8 cellular contexts compared by ENCODE assay signal in genomic region chr4:162497564-162498167, GRCh38.
DNase-seq lines count a peak whose midpoint lies in the region; ATAC-seq, FAIRE-seq and TF ChIP-seq lines count a peak whose summit lies in the region.

No MANE protein-coding gene starts in this region.

- peak; percentile 68 for DNase-seq in Ammon's horn (ENCODE audit: low spot score)
- no peak for DNase-seq in GM12892 (ENCODE audit: insufficient read length)
- DNase-seq in NCI-H1092 (lab: John Stamatoyannopoulos, UW), result peak; percentile 0
- DNase-seq in astrocyte of the cerebellum (ENCODE audit: low read depth), result peak; percentile 23
- peak; percentile 67 for DNase-seq in hepatocyte (ENCODE audit: low spot score)
- DNase-seq in suprapubic skin (ENCODE audit: low spot score in 2 of 2), result no peak
- DNase-seq in ureter (ENCODE audit: low spot score), result no peak

- H3K9me2 ChIP-seq in hepatocyte (replicated peaks; ENCODE audit: insufficient read depth), result no peaks in the 10 kb centered on the region

- no peak for TF ChIP-seq EP300 in suprapubic skin (IDR thresholded peaks at IDR 0.05)

- no peaks in the 10 kb centered on the region for H3K27me3 ChIP-seq in hepatocyte
- no peaks in the 10 kb centered on the region for H3K27me3 ChIP-seq in suprapubic skin

- H3K4me1 ChIP-seq in hepatocyte (ENCODE audit: insufficient read depth), result no peaks in the 10 kb centered on the region
- H3K4me1 ChIP-seq in suprapubic skin, result no peaks in the 10 kb centered on the region

- no peak overlapping the region for H3K4me3 ChIP-seq in astrocyte of the cerebellum (ENCODE audit: low read depth, low read length)
- H3K4me3 ChIP-seq in hepatocyte, result no peak overlapping the region
- H3K4me3 ChIP-seq in suprapubic skin, result no peak overlapping the region

- in situ Hi-C loops in astrocyte of the cerebellum (cut with HindIII; ENCODE audit: low sequenced_read_pairs), result loop anchor here (25.0 kb wide), 2 partner anchors 840 to 1040 kb away; partner anchors contain the start of genes NPY1R and NPY5R

- 8% methylated on average over 5 of the region's 5 CpGs for WGBS in hepatocyte (ENCODE audit: low lambda C conversion rate, missing lambda C conversion rate)
- WGBS in suprapubic skin, result 4% methylated on average over 5 of the region's 5 CpGs

- H3K9me3 ChIP-seq in hepatocyte (ENCODE audit: low read depth) (no peaks in the 10 kb centered on the region), suprapubic skin (no peaks in the 10 kb centered on the region)

- H3K27ac ChIP-seq in hepatocyte, result no peak overlapping the region
- no peak overlapping the region for H3K27ac ChIP-seq in suprapubic skin

- FAIRE-seq in GM12892 (lab: Jason Lieb, UNC), result peak; percentile 67

- TF ChIP-seq POLR2A in GM12892 (IDR thresholded peaks at IDR 0.05; ENCODE audit: low read depth, low read length) (no peak), suprapubic skin (IDR thresholded peaks at IDR 0.05) (no peak)

- H3K4me2 ChIP-seq in hepatocyte, result peak overlapping the region; percentile 61

- no peak overlapping the region for H2AFZ ChIP-seq in hepatocyte

- H4K20me1 ChIP-seq in hepatocyte (ENCODE audit: insufficient read depth, poor library complexity, severe bottlenecking), result no peaks in the 10 kb centered on the region

- H3K36me3 ChIP-seq in hepatocyte (replicated peaks; ENCODE audit: insufficient read depth, low read depth) (no peaks in the 10 kb centered on the region), suprapubic skin (no peaks in the 10 kb centered on the region)

- TF ChIP-seq CTCF in astrocyte of the cerebellum (IDR thresholded peaks at IDR 0.05; ENCODE audit: low read depth, low read length, missing control alignments) (peak; percentile 64), hepatocyte (IDR thresholded peaks at IDR 0.05; ENCODE audit: poor library complexity) (peak; percentile 78), suprapubic skin (IDR thresholded peaks at IDR 0.05) (peak; percentile 50 to 67)

- no peaks in the 10 kb centered on the region for H3K79me2 ChIP-seq in hepatocyte

- peak; percentile 91 for ATAC-seq in HG02610 (IDR thresholded peaks at IDR 0.05; ENCODE audit: unreplicated experiment)

Comparison
In these comparisons a context has a peak if more than half of its experiments do, and no peak if none do; other contexts are left out.
1. DNase-seq: peak in Ammon's horn (single experiment), NCI-H1092 (single experiment), astrocyte of the cerebellum (single experiment) and hepatocyte (single experiment); none in GM12892 (single experiment), suprapubic skin (0 of 2) and ureter (single experiment).
2. Peak in every context shown above with its lines, with median percentiles within 50 percentile points of each other: CTCF ChIP-seq.